In the genomic region with DNA sequence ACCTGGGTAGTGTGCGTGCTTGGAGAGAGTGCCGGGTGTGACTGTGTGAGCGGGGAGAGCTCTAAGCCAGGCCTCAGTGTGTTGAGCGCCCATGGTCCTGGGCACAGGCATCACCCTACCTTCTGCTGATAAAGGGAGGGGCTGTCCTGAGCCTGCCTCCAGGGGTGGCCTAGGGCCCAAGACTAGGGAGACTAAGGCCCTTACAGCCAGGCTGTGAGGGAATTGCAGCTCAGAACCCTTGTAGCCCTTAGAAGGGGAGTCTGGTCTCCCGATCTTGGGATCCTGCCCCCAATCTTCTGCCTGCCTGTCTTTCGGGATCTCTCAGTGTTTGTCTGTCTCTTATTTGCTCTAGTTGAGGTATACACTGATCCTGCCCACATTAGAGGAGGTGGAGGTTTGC, we compare ENCODE assay signal across 32 cellular contexts. TPM values are rescaled to one million over a fixed set of nuclear protein-coding genes. Genes with fewer than 3 reads are reported as not detected.
"Had no signal": no experiment of that assay in that cellular context is flagged by ENCODE, and none has a peak within 500 bp of the region (broad histone marks: within the 10 kb centered on the region; RNA-seq: fewer than 3 reads in every experiment).

No MANE protein-coding gene starts in this region.

- FAIRE-seq: bronchial epithelial cell had no signal

- H3K4me3 ChIP-seq: adrenal gland, body of pancreas, coronary artery, dorsolateral prefrontal cortex, esophagus muscularis mucosa, gastrocnemius medialis had no signal

- ATAC-seq: activated CD4-positive, alpha-beta T cell treated with anti-CD3 and anti-CD28 coated beads for 36 hours; activated CD8-positive, alpha-beta T cell treated with anti-CD3 and anti-CD28 coated beads, Interleukin-2, amount 10 ng/mL, durations not matched to agents 7 days and 5 days; activated naive CD8-positive, alpha-beta T cell treated with anti-CD3 and anti-CD28 coated beads, Interleukin-2, amount 50 U/mL, for 24 hours; activated T-cell treated with anti-CD3 and anti-CD28 coated beads, Interleukin-2, amount 50 U/mL, for 72 hours; body of pancreas; foreskin keratinocyte; gastrocnemius medialis had no signal

- H3K36me3 Mint-ChIP-seq: activated CD4-positive, alpha-beta memory T cell treated with anti-CD3 and anti-CD28 coated beads for 36 hours; activated naive CD4-positive, alpha-beta T cell treated with anti-CD3 and anti-CD28 coated beads, Interleukin-2, amount 50 U/mL, for 24 hours; activated naive CD8-positive, alpha-beta T cell treated with anti-CD3 and anti-CD28 coated beads for 36 hours had no signal

- H3K9me3 Mint-ChIP-seq: activated CD4-positive, alpha-beta memory T cell treated with anti-CD3 and anti-CD28 coated beads for 36 hours; activated CD4-positive, alpha-beta T cell treated with anti-CD3 and anti-CD28 coated beads, Interleukin-2, amount 10 ng/mL, durations not matched to agents 24 days and 14 days; activated naive CD4-positive, alpha-beta T cell treated with anti-CD3 and anti-CD28 coated beads for 36 hours; activated naive CD4-positive, alpha-beta T cell treated with anti-CD3 and anti-CD28 coated beads, Interleukin-2, amount 50 U/mL, for 24 hours; activated naive CD8-positive, alpha-beta T cell treated with anti-CD3 and anti-CD28 coated beads for 36 hours; activated naive CD8-positive, alpha-beta T cell treated with anti-CD3 and anti-CD28 coated beads, Interleukin-2, amount 50 U/mL, for 24 hours; activated T-cell treated with anti-CD3 and anti-CD28 coated beads, Interleukin-2, amount 50 U/mL, for 24 hours; activated T-cell treated with anti-CD3 and anti-CD28 coated beads, Interleukin-2, amount 50 U/mL, for 72 hours; central memory CD8-positive, alpha-beta T cell; dendritic cell treated with granulocyte-macrophage colony-stimulating factor and Interleukin-4, amounts not matched to agents 40 ng/mL and 50 ng/mL, for 4 days; endodermal cell had no signal

- H3K27ac Mint-ChIP-seq: activated CD4-positive, alpha-beta memory T cell treated with anti-CD3 and anti-CD28 coated beads for 36 hours; activated CD4-positive, alpha-beta T cell treated with anti-CD3 and anti-CD28 coated beads for 36 hours; activated CD4-positive, alpha-beta T cell treated with anti-CD3 and anti-CD28 coated beads, Interleukin-2, amount 10 ng/mL, durations not matched to agents 24 days and 14 days; activated CD8-positive, alpha-beta T cell treated with anti-CD3 and anti-CD28 coated beads, Interleukin-2, amount 10 ng/mL, durations not matched to agents 7 days and 5 days; activated naive CD4-positive, alpha-beta T cell treated with anti-CD3 and anti-CD28 coated beads for 36 hours; activated naive CD4-positive, alpha-beta T cell treated with anti-CD3 and anti-CD28 coated beads, Interleukin-2, amount 50 U/mL, for 24 hours; activated naive CD8-positive, alpha-beta T cell treated with anti-CD3 and anti-CD28 coated beads for 36 hours; activated naive CD8-positive, alpha-beta T cell treated with anti-CD3 and anti-CD28 coated beads, Interleukin-2, amount 50 U/mL, for 24 hours; activated T-cell treated with anti-CD3 and anti-CD28 coated beads, Interleukin-2, amount 50 U/mL, for 24 hours; activated T-cell treated with anti-CD3 and anti-CD28 coated beads, Interleukin-2, amount 50 U/mL, for 72 hours; dendritic cell treated with granulocyte-macrophage colony-stimulating factor and Interleukin-4, amounts not matched to agents 40 ng/mL and 50 ng/mL, for 4 days; endodermal cell had no signal

- H3K36me3 ChIP-seq: adrenal gland, esophagus muscularis mucosa, gastrocnemius medialis had no signal

- H3K9me3 ChIP-seq: adrenal gland, body of pancreas, esophagus muscularis mucosa, gastrocnemius medialis had no signal

- DNase-seq: activated CD4-positive, alpha-beta memory T cell treated with anti-CD3 and anti-CD28 coated beads for 36 hours; activated CD4-positive, alpha-beta T cell treated with anti-CD3 and anti-CD28 coated beads for 36 hours; activated CD4-positive, alpha-beta T cell treated with anti-CD3 and anti-CD28 coated beads, Interleukin-2, amount 10 ng/mL, durations not matched to agents 24 days and 14 days; activated CD4-positive, CD25-positive, alpha-beta regulatory T cell; activated CD4-positive, CD25-positive, alpha-beta regulatory T cell treated with anti-CD3 and anti-CD28 coated beads, Interleukin-2, amount 50 U/mL, for 72 hours; activated CD8-positive, alpha-beta memory T cell treated with anti-CD3 and anti-CD28 coated beads, Interleukin-2, amount 50 U/mL, for 48 hours; activated CD8-positive, alpha-beta T cell treated with anti-CD3 and anti-CD28 coated beads, Interleukin-2, amount 10 ng/mL, durations not matched to agents 7 days and 5 days; activated naive CD4-positive, alpha-beta T cell treated with anti-CD3 and anti-CD28 coated beads for 36 hours; activated naive CD8-positive, alpha-beta T cell treated with anti-CD3 and anti-CD28 coated beads for 36 hours; activated naive CD8-positive, alpha-beta T cell treated with anti-CD3 and anti-CD28 coated beads, Interleukin-2, amount 50 U/mL, for 24 hours; activated T-cell treated with anti-CD3 and anti-CD28 coated beads for 4 hours; activated T-cell treated with anti-CD3 and anti-CD28 coated beads, Interleukin-2, amount 50 U/mL, for 24 hours; activated T-cell treated with anti-CD3 and anti-CD28 coated beads, Interleukin-2, amount 50 U/mL, for 72 hours; adrenal gland; amygdala; aorta; body of pancreas; dorsolateral prefrontal cortex; effector memory CD4-positive, alpha-beta T cell; endodermal cell; foreskin keratinocyte; gastrocnemius medialis; glutamatergic neuron; T-helper 2 cell had no signal

- H3K4me1 Mint-ChIP-seq: activated CD4-positive, alpha-beta T cell treated with anti-CD3 and anti-CD28 coated beads for 36 hours; activated CD4-positive, alpha-beta T cell treated with anti-CD3 and anti-CD28 coated beads, Interleukin-2, amount 10 ng/mL, durations not matched to agents 24 days and 14 days; activated naive CD4-positive, alpha-beta T cell treated with anti-CD3 and anti-CD28 coated beads, Interleukin-2, amount 50 U/mL, for 24 hours; activated naive CD8-positive, alpha-beta T cell treated with anti-CD3 and anti-CD28 coated beads for 36 hours; activated naive CD8-positive, alpha-beta T cell treated with anti-CD3 and anti-CD28 coated beads, Interleukin-2, amount 50 U/mL, for 24 hours; central memory CD8-positive, alpha-beta T cell had no signal

- H3K4me3 Mint-ChIP-seq: activated CD4-positive, alpha-beta memory T cell treated with anti-CD3 and anti-CD28 coated beads for 36 hours; activated CD4-positive, alpha-beta T cell treated with anti-CD3 and anti-CD28 coated beads for 36 hours; activated CD4-positive, alpha-beta T cell treated with anti-CD3 and anti-CD28 coated beads, Interleukin-2, amount 10 ng/mL, durations not matched to agents 24 days and 14 days; activated CD8-positive, alpha-beta T cell treated with anti-CD3 and anti-CD28 coated beads, Interleukin-2, amount 10 ng/mL, durations not matched to agents 7 days and 5 days; activated naive CD4-positive, alpha-beta T cell treated with anti-CD3 and anti-CD28 coated beads for 36 hours; activated naive CD4-positive, alpha-beta T cell treated with anti-CD3 and anti-CD28 coated beads, Interleukin-2, amount 50 U/mL, for 24 hours; activated naive CD8-positive, alpha-beta T cell treated with anti-CD3 and anti-CD28 coated beads for 36 hours; activated naive CD8-positive, alpha-beta T cell treated with anti-CD3 and anti-CD28 coated beads, Interleukin-2, amount 50 U/mL, for 24 hours; activated T-cell treated with anti-CD3 and anti-CD28 coated beads, Interleukin-2, amount 50 U/mL, for 24 hours; activated T-cell treated with anti-CD3 and anti-CD28 coated beads, Interleukin-2, amount 50 U/mL, for 72 hours; central memory CD8-positive, alpha-beta T cell; dendritic cell treated with granulocyte-macrophage colony-stimulating factor and Interleukin-4, amounts not matched to agents 40 ng/mL and 50 ng/mL, for 4 days; endodermal cell had no signal

- H3K27ac ChIP-seq: adrenal gland, body of pancreas, coronary artery, dorsolateral prefrontal cortex, esophagus muscularis mucosa, foreskin keratinocyte, gastrocnemius medialis had no signal

- H3K4me1 ChIP-seq: adrenal gland, body of pancreas, foreskin keratinocyte, gastrocnemius medialis had no signal

- H3K27me3 ChIP-seq: adrenal gland, body of pancreas had no signal

RNA-seq across cellular contexts. Expression of gene PAX2, which starts 41.2 kb away (rescaled TPM):
- total RNA-seq: activated CD4-positive, alpha-beta memory T cell treated with anti-CD3 and anti-CD28 coated beads for 36 hours; activated CD8-positive, alpha-beta T cell treated with anti-CD3 and anti-CD28 coated beads, Interleukin-2, amount 10 ng/mL, durations not matched to agents 7 days and 5 days; activated naive CD4-positive, alpha-beta T cell treated with anti-CD3 and anti-CD28 coated beads for 36 hours; activated naive CD8-positive, alpha-beta T cell treated with anti-CD3 and anti-CD28 coated beads for 36 hours; aorta; bronchial epithelial cell; cardiac septum; esophagus muscularis mucosa; foreskin keratinocyte; gastrocnemius medialis; T-helper 1 cell treated with Interleukin-12 subunit alpha and Interleukin-12 subunit beta and Interleukin-4 antibody, amounts not matched to agents 30 ng/mL and 1 ng/mL, for 36 hours had no signal
- polyA plus RNA-seq: aorta, foreskin keratinocyte had no signal
